8 cellular contexts compared by ENCODE assay signal in genomic region chr2:26942543-26943295, GRCh38.
DNase-seq lines count a peak whose midpoint lies in the region; ATAC-seq, FAIRE-seq and TF ChIP-seq lines count a peak whose summit lies in the region.

No MANE protein-coding gene starts in this region.

- peak overlapping the region; percentile 2; the same call in 1 of the 2 replicates for H3K4me2 ChIP-seq in MM.1S (ENCODE audit: low read depth, low read length)

- H3K4me3 ChIP-seq in MM.1S (ENCODE audit: low read length) = no peak overlapping the region

- no peaks in the 10 kb centered on the region; the same call in 1 of the 2 replicates for H3K4me1 ChIP-seq in MM.1S (ENCODE audit: low read length)

- DNase-seq in MM.1S = peak; percentile 27
- peak; percentile 61 for DNase-seq in UCSD-AML1 (lab: John Stamatoyannopoulos, UW; ENCODE audit: unreplicated experiment)
- peak; percentile 52 to 67 for DNase-seq in T47D (ENCODE audit: low read depth in 1 of 2, low spot score in 1 of 2)
- peak; percentile 93 for DNase-seq in iPS-NIHi7 (ENCODE audit: extremely low spot score)
- peak; percentile 75 for DNase-seq in stimulated activated CD4-positive, alpha-beta T cell treated with anti-CD3 and anti-CD28 coated beads, Interleukin-15, amount 100 ng/mL, for 24 hours
- no peak for DNase-seq in RCC 7860 (ENCODE audit: low spot score)

- no peaks in the 10 kb centered on the region for H4K20me1 ChIP-seq in MM.1S (ENCODE audit: insufficient read depth, low read length)

- no peak for ATAC-seq in GM21515 (IDR thresholded peaks at IDR 0.05; ENCODE audit: unreplicated experiment)

- H3K79me2 ChIP-seq in MM.1S (ENCODE audit: low read length) = no peaks in the 10 kb centered on the region

- H3K27me3 ChIP-seq in MM.1S (replicated peaks; ENCODE audit: insufficient read depth, low read length) = peaks cover 42% of the 10 kb centered on the region

- H3K36me3 ChIP-seq in MM.1S (replicated peaks; ENCODE audit: insufficient read depth, low read length) = no peaks in the 10 kb centered on the region

- H3K9ac ChIP-seq in MM.1S (ENCODE audit: low read length) = no peak overlapping the region

- TF ChIP-seq CTCF in MM.1S (IDR thresholded peaks at IDR 0.05; ENCODE audit: low read length) = peak; percentile 81

- no peaks in the 10 kb centered on the region for H3K9me3 ChIP-seq in MM.1S (replicated peaks; ENCODE audit: insufficient read depth, low read length)

- FAIRE-seq in G401.6 (lab: Jason Lieb, UNC) (peak; percentile 89), RCC 7860 (lab: Jason Lieb, UNC) (no peak)

- in situ Hi-C loops in T47D (cut with HindIII; ENCODE audit: low pct_unique_long_range_greater_than_20kb, low sequenced_read_pairs) = no loop called here

- H2AFZ ChIP-seq in MM.1S (ENCODE audit: low read length) = no peak overlapping the region

- no peaks in the 10 kb centered on the region for H3K9me2 ChIP-seq in MM.1S (replicated peaks; ENCODE audit: insufficient read depth, low read length)

- no peak overlapping the region for H3K27ac ChIP-seq in MM.1S (ENCODE audit: low read length)

- no peaks in the 10 kb centered on the region for H3F3A ChIP-seq in MM.1S (ENCODE audit: insufficient read depth, low read length)
